Comparison of ENCODE assay signal across 11 cellular contexts in genomic region chr12:3117628-3118027, GRCh38. TPM values are rescaled to one million over a fixed set of nuclear protein-coding genes. Genes with fewer than 3 reads are reported as not detected.
DNase-seq lines count a peak whose midpoint lies in the region.
"Had no signal": no experiment of that assay in that cellular context is flagged by ENCODE, and none has a peak within 500 bp of the region (broad histone marks: within the 10 kb centered on the region; RNA-seq: fewer than 3 reads in every experiment).

No MANE protein-coding gene starts in this region.

- no peaks in the 10 kb centered on the region for H3K79me2 ChIP-seq in GM23248 (ENCODE audit: insufficient read depth)

- H3K4me2 ChIP-seq in GM23248 (ENCODE audit: unreplicated experiment) = peak overlapping the region; percentile 56

- H2AFZ ChIP-seq in GM23248 = no peak overlapping the region

- peaks cover 29% of the 10 kb centered on the region for H3K4me1 ChIP-seq in GM23248 (ENCODE audit: insufficient read depth)

- H3F3A ChIP-seq in GM23248 (ENCODE audit: insufficient read depth) = peaks cover 11% of the 10 kb centered on the region

- WGBS in GM23248 (ENCODE audit: low coverage in 1 of 2, low lambda C conversion rate in 2 of 2, missing lambda C conversion rate in 2 of 2), 2 experiments = 75 to 93% methylated on average over 3 of the region's 3 CpGs

- peak; percentile 88 for DNase-seq in GM23248
- peak; percentile 63 for DNase-seq in T1000 (lab: John Stamatoyannopoulos, UW)
- peak; percentile 35 for DNase-seq in foreskin melanocyte
- DNase-seq in NCI-H82 treated with DMSO at 0.1 percent for 48 hours (lab: John Stamatoyannopoulos, UW; ENCODE audit: unreplicated experiment) = no peak
- DNase-seq in activated CD4-positive, alpha-beta T cell treated with anti-CD3 and anti-CD28 coated beads, Interleukin-2, amount 50 U/mL, for 4 hours = no peak
- no peak for DNase-seq in inferior parietal cortex (ENCODE audit: extremely low spot score)
- DNase-seq in NCI-H2227 treated with DMSO at 0.1 percent for 48 hours (lab: John Stamatoyannopoulos, UW) = no peak
- DNase-seq: activated CD4-positive, CD25-positive, alpha-beta regulatory T cell treated with anti-CD3 and anti-CD28 coated beads, Interleukin-2, amount 50 U/mL, for 72 hours; amygdala; hippocampal formation had no signal

- H3K9me3 ChIP-seq in GM23248 (ENCODE audit: low read depth) = no peaks in the 10 kb centered on the region

- in situ Hi-C loops in GM23248 (cut with MboI) = no loop called here

- no peaks in the 10 kb centered on the region for H3K9me2 ChIP-seq in GM23248 (ENCODE audit: insufficient read depth)

- H3K4me3 ChIP-seq in GM23248 = no peak overlapping the region
- no peak overlapping the region for H3K4me3 ChIP-seq in skin epidermis

- H4K20me1 ChIP-seq in GM23248 (ENCODE audit: insufficient read depth) = no peaks in the 10 kb centered on the region

- no peaks in the 10 kb centered on the region for H3K36me3 ChIP-seq in GM23248 (ENCODE audit: low read depth)

- H3K27ac ChIP-seq in GM23248 (peak overlapping the region; percentile 24), skin epidermis (peak overlapping the region in 20 of 21 experiments; percentile 24 to 82 (median 62))

- H3K9ac ChIP-seq in GM23248 = peak overlapping the region; percentile 30; the same call in 1 of the 2 replicates

- H3K27me3 ChIP-seq in GM23248 (replicated peaks; ENCODE audit: insufficient read depth) = no peaks in the 10 kb centered on the region

RNA-seq across cellular contexts. Expression of gene TSPAN9, which starts 40.4 kb away (rescaled TPM):
- 13.3 and 14.4 TPM in 2 replicates for total RNA-seq in GM23248 (2014; rRNA removed; shearing (Covaris generic))
- polyA plus RNA-seq in GM23248 (2016; fragmentation: Nextera tagmentation; extraction: Ambion mirVana) = 8.0 and 9.5 TPM in 2 replicates

Comparison
In these comparisons a context has a peak if more than half of its experiments do, and no peak if none do; other contexts are left out.
1. DNase-seq: peak in GM23248 (single experiment), T1000 (single experiment) and foreskin melanocyte (single experiment); none in NCI-H82 treated with DMSO at 0.1 percent for 48 hours (single experiment), activated CD4-positive, alpha-beta T cell treated with anti-CD3 and anti-CD28 coated beads, Interleukin-2, amount 50 U/mL, for 4 hours (0 of 2), inferior parietal cortex (single experiment) and NCI-H2227 treated with DMSO at 0.1 percent for 48 hours (single experiment).